In genomic region chr4:185246453-185246852, GRCh38 we compare ENCODE assay signal across 27 cellular contexts. TPM values are rescaled to one million over a fixed set of nuclear protein-coding genes. Genes with fewer than 3 reads are reported as not detected.
DNase-seq lines count a peak whose midpoint lies in the region; ATAC-seq, FAIRE-seq and TF ChIP-seq lines count a peak whose summit lies in the region.
"Had no signal": no experiment of that assay in that cellular context is flagged by ENCODE, and none has a peak within 500 bp of the region (broad histone marks: within the 10 kb centered on the region; RNA-seq: fewer than 3 reads in every experiment).

No MANE protein-coding gene starts in this region.

- peak overlapping the region; percentile 4 for H3K4me3 Mint-ChIP-seq in stimulated activated naive CD8-positive, alpha-beta T cell treated with anti-CD3 and anti-CD28 coated beads, Interleukin-15, Interleukin-2, amounts not matched to agents 100 ng/mL and 50 ng/mL, for 24 hours
- H3K4me3 Mint-ChIP-seq: activated CD4-positive, alpha-beta T cell treated with anti-CD3 and anti-CD28 coated beads, Interleukin-2, amount 10 ng/mL, durations not matched to agents 7 days and 5 days; activated naive CD4-positive, alpha-beta T cell treated with anti-CD3 and anti-CD28 coated beads, Interleukin-2, amount 10 ng/mL, durations not matched to agents 7 days and 5 days; CD4-positive, CD25-positive, alpha-beta regulatory T cell; nephron progenitor cell; T-helper 1 cell treated with Interleukin-12 subunit alpha and Interleukin-12 subunit beta and Interleukin-4 antibody, amounts not matched to agents 30 μg/mL and 1 μg/mL, for 36 hours had no signal

- peak overlapping the region; percentile 79 for H3K27ac ChIP-seq in SK-N-MC
- no peak overlapping the region for H3K27ac ChIP-seq in H1 (ENCODE audit: low read depth, low read length)
- H3K27ac ChIP-seq: gastroesophageal sphincter had no signal

- no peak for DNase-seq in stimulated activated naive CD8-positive, alpha-beta T cell treated with anti-CD3 and anti-CD28 coated beads, Interleukin-15, Interleukin-2, amounts not matched to agents 100 U/mL and 50 U/mL, for 24 hours
- DNase-seq in SK-N-MC (ENCODE audit: low read depth, low spot score) (no peak), H1 (ENCODE audit: low read depth in 1 of 2, low spot score in 2 of 2) (no peak), SKM-1 (lab: John Stamatoyannopoulos, UW; ENCODE audit: unreplicated experiment) (no peak), pons (ENCODE audit: low spot score) (no peak)
- DNase-seq: activated CD4-positive, alpha-beta T cell treated with anti-CD3 and anti-CD28 coated beads, Interleukin-2, amount 10 ng/mL, durations not matched to agents 7 days and 5 days; activated naive CD4-positive, alpha-beta T cell treated with anti-CD3 and anti-CD28 coated beads, Interleukin-2, amount 10 ng/mL, durations not matched to agents 7 days and 5 days; CD4-positive, CD25-positive, alpha-beta regulatory T cell; DMS 273 treated with DMSO at 0.1 percent for 48 hours; effector memory CD4-positive, alpha-beta T cell; GDM1; HCEC 1CT; hypothalamus; left ventricle myocardium superior; NCI-H1930; NCI-H2227 treated with DMSO at 0.1 percent for 48 hours; NCI-H774; nephron progenitor cell; SHP77 treated with DMSO at 0.1 percent for 48 hours; sigmoid colon had no signal

- 90% methylated on average over 1 of the region's 1 CpG; no CpG with 5 or more reads in 1 of the 2 experiments for whole genome bisulfite sequencing in H1 (ENCODE audit: extremely low coverage in 1 of 2, insufficient coverage in 1 of 2, insufficient read length in 1 of 2, insufficient replicate concordance in 2 of 2, low coverage in 1 of 2, low lambda C conversion rate in 2 of 2, missing lambda C conversion rate in 1 of 2), 2 experiments

- H2BK15ac ChIP-seq in H1 (ENCODE audit: low read length): no peak overlapping the region

- H4K8ac ChIP-seq in H1 (ENCODE audit: extremely low read depth, insufficient read depth, low read length): no peak overlapping the region

- H3K4me1 ChIP-seq in H1 (replicated peaks in 1 of 4; ENCODE audit: control insufficient read depth in 3 of 4, insufficient read depth in 4 of 4, low read length in 3 of 4): no peaks in the 10 kb centered on the region

- H3K27me3 Mint-ChIP-seq in stimulated activated naive CD8-positive, alpha-beta T cell treated with anti-CD3 and anti-CD28 coated beads, Interleukin-15, Interleukin-2, amounts not matched to agents 100 ng/mL and 50 ng/mL, for 24 hours: no peaks in the 10 kb centered on the region
- H3K27me3 Mint-ChIP-seq: activated CD4-positive, alpha-beta T cell treated with anti-CD3 and anti-CD28 coated beads, Interleukin-2, amount 10 ng/mL, durations not matched to agents 7 days and 5 days; activated naive CD4-positive, alpha-beta T cell treated with anti-CD3 and anti-CD28 coated beads, Interleukin-2, amount 10 ng/mL, durations not matched to agents 7 days and 5 days; CD4-positive, CD25-positive, alpha-beta regulatory T cell had no signal

- H3K79me2 ChIP-seq in H1 (ENCODE audit: control insufficient read depth in 1 of 2, insufficient read depth in 2 of 2, low read length in 2 of 2): no peaks in the 10 kb centered on the region

- no peak overlapping the region for H3K56ac ChIP-seq in H1 (replicated peaks; ENCODE audit: insufficient read length, low read depth, low read length)

- H3K9me3 ChIP-seq in SK-N-MC (ENCODE audit: low read depth, low read length): no peaks in the 10 kb centered on the region
- H3K9me3 ChIP-seq in H1 (ENCODE audit: insufficient read depth in 2 of 2, low read depth in 1 of 2, low read length in 1 of 2): 0 out of 4 replicates have a peak, but pooled peaks cover 2% of the 10 kb centered on the region in 2 experiments
- H3K9me3 ChIP-seq: gastroesophageal sphincter, sigmoid colon had no signal

- H2AK5ac ChIP-seq in H1 (ENCODE audit: low read depth, low read length): no peak overlapping the region

- no peaks in the 10 kb centered on the region; the same call in 1 of the 2 replicates for H3K79me1 ChIP-seq in H1 (ENCODE audit: low read depth, low read length)

- TF ChIP-seq RAD21 in H1 (IDR thresholded peaks at IDR 0.05 in 1 of 2, conservative IDR thresholded peaks at IDR 0.05 in 1 of 2; ENCODE audit: low read depth in 2 of 2, low read length in 2 of 2): no peak

- no peak overlapping the region for H2BK20ac ChIP-seq in H1 (ENCODE audit: low read length)

- H3K27ac Mint-ChIP-seq in stimulated activated naive CD8-positive, alpha-beta T cell treated with anti-CD3 and anti-CD28 coated beads, Interleukin-15, Interleukin-2, amounts not matched to agents 100 ng/mL and 50 ng/mL, for 24 hours: peak overlapping the region; percentile 85
- H3K27ac Mint-ChIP-seq: activated CD4-positive, alpha-beta T cell treated with anti-CD3 and anti-CD28 coated beads, Interleukin-2, amount 10 ng/mL, durations not matched to agents 7 days and 5 days; activated naive CD4-positive, alpha-beta T cell treated with anti-CD3 and anti-CD28 coated beads, Interleukin-2, amount 10 ng/mL, durations not matched to agents 7 days and 5 days; CD4-positive, CD25-positive, alpha-beta regulatory T cell; nephron progenitor cell; T-helper 1 cell treated with Interleukin-12 subunit alpha and Interleukin-12 subunit beta and Interleukin-4 antibody, amounts not matched to agents 30 μg/mL and 1 μg/mL, for 36 hours had no signal

- H3K9ac ChIP-seq in SK-N-MC (ENCODE audit: insufficient read length) (peak overlapping the region; percentile 52), H1 (replicated peaks in 1 of 4; ENCODE audit: extremely low read depth in 1 of 4, low read depth in 3 of 4, low read length in 3 of 4) (no peak overlapping the region)

- no peak for TF ChIP-seq EP300 in H1 (IDR thresholded peaks at IDR 0.05; ENCODE audit: borderline replicate concordance in 1 of 2, low read depth in 2 of 2, low read length in 2 of 2)

- no peak for TF ChIP-seq POLR2A in H1 (IDR thresholded peaks at IDR 0.05; ENCODE audit: control extremely low read depth in 1 of 2, low read depth in 2 of 2, low read length in 2 of 2)

- H3K23ac ChIP-seq in H1 (ENCODE audit: insufficient read length): no peak overlapping the region

- POLR2A ChIA-PET in H1 (lab: Charles Lee; ENCODE audit: partially characterized antibody): no interaction called here

- peak; percentile 13 for FAIRE-seq in H1 (lab: Jason Lieb, UNC)
- FAIRE-seq: urothelium cell line had no signal

- H3K4me2 ChIP-seq in H1 (ENCODE audit: insufficient read depth in 1 of 2, low read depth in 2 of 2, low read length in 2 of 2): no peak overlapping the region

- H3K27me3 ChIP-seq in H1 (replicated peaks in 1 of 4; ENCODE audit: control insufficient read depth in 3 of 4, extremely low read depth in 1 of 4, insufficient read depth in 3 of 4, low read length in 3 of 4): no peaks in the 10 kb centered on the region
- H3K27me3 ChIP-seq: gastroesophageal sphincter, sigmoid colon had no signal

- H3K14ac ChIP-seq in H1 (ENCODE audit: insufficient read length): no peak overlapping the region

- peaks cover 16% of the 10 kb centered on the region for H3K36me3 Mint-ChIP-seq in stimulated activated naive CD8-positive, alpha-beta T cell treated with anti-CD3 and anti-CD28 coated beads, Interleukin-15, Interleukin-2, amounts not matched to agents 100 ng/mL and 50 ng/mL, for 24 hours (ENCODE audit: low read depth)

- peaks cover 42% of the 10 kb centered on the region for H3K4me1 Mint-ChIP-seq in stimulated activated naive CD8-positive, alpha-beta T cell treated with anti-CD3 and anti-CD28 coated beads, Interleukin-15, Interleukin-2, amounts not matched to agents 100 ng/mL and 50 ng/mL, for 24 hours (ENCODE audit: low read depth)
- H3K4me1 Mint-ChIP-seq: nephron progenitor cell had no signal

- TF ChIP-seq CTCF in H1 (IDR thresholded peaks at IDR 0.05; ENCODE audit: control extremely low read depth in 1 of 3, insufficient read depth in 1 of 3, low read depth in 1 of 3, low read length in 3 of 3): no peak

- no peak overlapping the region for H2BK120ac ChIP-seq in H1 (replicated peaks; ENCODE audit: low read depth, low read length)

- H2AFZ ChIP-seq in H1 (ENCODE audit: low read length): no peak overlapping the region

- H3K36me3 ChIP-seq in SK-N-MC (ENCODE audit: insufficient read depth, low read length) (no peaks in the 10 kb centered on the region), H1 (ENCODE audit: control insufficient read depth in 2 of 4, insufficient read depth in 4 of 4, low read length in 3 of 4) (peaks cover 0 to 3% (median 0%) of the 10 kb centered on the region in 4 experiments; a peak in 1 of 8 replicates)
- H3K36me3 ChIP-seq: gastroesophageal sphincter, sigmoid colon had no signal

- no peaks in the 10 kb centered on the region for H4K20me1 ChIP-seq in H1 (replicated peaks in 1 of 2; ENCODE audit: control insufficient read depth in 1 of 2, insufficient read depth in 2 of 2, low read length in 2 of 2)

- H3K23me2 ChIP-seq in H1 (ENCODE audit: low read depth, low read length): no peaks in the 10 kb centered on the region

- H2BK12ac ChIP-seq in H1 (ENCODE audit: low read depth, low read length): no peak overlapping the region

- no peak overlapping the region for H3K4ac ChIP-seq in H1 (replicated peaks; ENCODE audit: insufficient read length, low read depth, low read length)

- no peak overlapping the region for H4K5ac ChIP-seq in H1 (ENCODE audit: insufficient read length, low read depth, low read length)

- ATAC-seq in stimulated activated naive CD8-positive, alpha-beta T cell treated with anti-CD3 and anti-CD28 coated beads, Interleukin-15, Interleukin-2, amounts not matched to agents 100 U/mL and 50 U/mL, for 24 hours: no peak
- ATAC-seq in GM21381 (IDR thresholded peaks at IDR 0.05; ENCODE audit: unreplicated experiment) (no peak), GM21723 (IDR thresholded peaks at IDR 0.05; ENCODE audit: unreplicated experiment) (no peak)
- ATAC-seq: esophagus mucosa, gastroesophageal sphincter, left ventricle myocardium superior had no signal

- H2BK5ac ChIP-seq in H1 (ENCODE audit: low read depth, low read length): no peak overlapping the region

- no peak overlapping the region for H4K91ac ChIP-seq in H1 (replicated peaks; ENCODE audit: insufficient read length, low read length)

- CTCF ChIA-PET in H1 (lab: Charles Lee; ENCODE audit: partially characterized antibody): interaction anchor here (1.2 to 1.9 kb wide), 2 partner anchors 20 to 62 kb away, joined by 4 to 5 read pairs; no protein-coding TSS in a partner anchor

- H3K4me3 ChIP-seq in SK-N-MC: peak overlapping the region; percentile 36
- no peak overlapping the region for H3K4me3 ChIP-seq in H1 (ENCODE audit: extremely low read depth in 1 of 4, insufficient read depth in 2 of 4, low read depth in 3 of 4, low read length in 4 of 4)
- H3K4me3 ChIP-seq: gastroesophageal sphincter, sigmoid colon had no signal

- no peaks in the 10 kb centered on the region for H3K9me3 Mint-ChIP-seq in stimulated activated naive CD8-positive, alpha-beta T cell treated with anti-CD3 and anti-CD28 coated beads, Interleukin-15, Interleukin-2, amounts not matched to agents 100 ng/mL and 50 ng/mL, for 24 hours
- H3K9me3 Mint-ChIP-seq: activated CD4-positive, alpha-beta T cell treated with anti-CD3 and anti-CD28 coated beads, Interleukin-2, amount 10 ng/mL, durations not matched to agents 7 days and 5 days; activated naive CD4-positive, alpha-beta T cell treated with anti-CD3 and anti-CD28 coated beads, Interleukin-2, amount 10 ng/mL, durations not matched to agents 7 days and 5 days; T-helper 1 cell treated with Interleukin-12 subunit alpha and Interleukin-12 subunit beta and Interleukin-4 antibody, amounts not matched to agents 30 μg/mL and 1 μg/mL, for 36 hours had no signal

- H3K18ac ChIP-seq in H1 (ENCODE audit: extremely low read depth, low read length): no peak overlapping the region

RNA-seq across cellular contexts. Expression of gene SNX25, which starts 37.1 kb away (rescaled TPM):
- total RNA-seq in H1 (2021; fragmentation: NEBNext Ultra II Directional; extraction: Animal tissue kit (Norgen Biotek cat#: 25700)): 16.1 and 19.9 TPM in 2 replicates
- polyA plus RNA-seq in H1 (2011; rRNA removed): 4.6 and 5.4 TPM in 2 replicates
- polyA plus RNA-seq in H1 (2011; cell fraction: cytosol; rRNA removed): 7.0 TPM
- polyA plus RNA-seq in H1 (2011; cell fraction: nucleus; rRNA removed): 12.6 TPM
- polyA plus RNA-seq in H1 (2012, experiment 1 of 2): 7.7 to 15.2 TPM (median 9.6 TPM) in 4 replicates
- polyA plus RNA-seq in H1 (2012, experiment 2 of 2): 0.91 TPM
- polyA plus RNA-seq in H1 (2013, experiment 1 of 2): 9.7 TPM
- polyA plus RNA-seq in H1 (2013, experiment 2 of 2): 10.5 TPM
- 50.2 and 60.9 TPM in 2 replicates for polyA minus RNA-seq in H1 (2011; rRNA and poly(A)+ RNA removed)
- polyA minus RNA-seq in H1 (2011; cell fraction: cytosol; rRNA and poly(A)+ RNA removed): 15.8 TPM
- polyA minus RNA-seq in H1 (2011; cell fraction: nucleus; rRNA and poly(A)+ RNA removed): 32.9 TPM

RNA-seq across cellular contexts. Expression of gene CFAP97, which starts 42.7 kb away (rescaled TPM):
- total RNA-seq in H1 (2021; fragmentation: NEBNext Ultra II Directional; extraction: Animal tissue kit (Norgen Biotek cat#: 25700)): 35.6 and 40.4 TPM in 2 replicates
- 5.0 and 9.2 TPM in 2 replicates for polyA plus RNA-seq in H1 (2011; rRNA removed)
- polyA plus RNA-seq in H1 (2011; cell fraction: cytosol; rRNA removed): 10.9 TPM
- 12.9 TPM for polyA plus RNA-seq in H1 (2011; cell fraction: nucleus; rRNA removed)
- polyA plus RNA-seq in H1 (2012, experiment 1 of 2): 8.7 to 19.8 TPM (median 12.8 TPM) in 4 replicates
- 0.96 TPM for polyA plus RNA-seq in H1 (2012, experiment 2 of 2)
- polyA plus RNA-seq in H1 (2013, experiment 1 of 2): 41.5 TPM
- 37.4 TPM for polyA plus RNA-seq in H1 (2013, experiment 2 of 2)
- 20.5 and 36.5 TPM in 2 replicates for polyA minus RNA-seq in H1 (2011; rRNA and poly(A)+ RNA removed)
- 12.0 TPM for polyA minus RNA-seq in H1 (2011; cell fraction: cytosol; rRNA and poly(A)+ RNA removed)
- 44.3 TPM for polyA minus RNA-seq in H1 (2011; cell fraction: nucleus; rRNA and poly(A)+ RNA removed)
